ENCODE assay signal across 2 cellular contexts in genomic region chr17:75516619-75517276, GRCh38.
TF ChIP-seq lines count a peak whose summit lies in the region.

No MANE protein-coding gene starts in this region.

TF ChIP-seq in SK-N-SH, 30 proteins besides CTCF, POLR2A, EP300 and RAD21 (continued from another document):
- TF ChIP-seq USF2 (IDR thresholded peaks at IDR 0.05; ENCODE audit: borderline replicate concordance, low read depth, low read length) (no peak), YY1 (IDR thresholded peaks at IDR 0.05; ENCODE audit: low read depth) (no peak), PBX3 (IDR thresholded peaks at IDR 0.05) (no peak), FOSL2 (IDR thresholded peaks at IDR 0.05; ENCODE audit: borderline replicate concordance, low read depth) (no peak), RCOR1 (IDR thresholded peaks at IDR 0.05; ENCODE audit: low read length) (no peak), ELF1 (IDR thresholded peaks at IDR 0.05) (no peak), TEAD4 (IDR thresholded peaks at IDR 0.05; ENCODE audit: borderline replicate concordance, insufficient read depth) (no peak), JUND (IDR thresholded peaks at IDR 0.05) (no peak), NFIC (IDR thresholded peaks at IDR 0.05; ENCODE audit: borderline replicate concordance) (no peak), TCF12 (IDR thresholded peaks at IDR 0.05) (no peak), MEF2A (IDR thresholded peaks at IDR 0.05; ENCODE audit: borderline replicate concordance, low read depth) (no peak), TAF1 (IDR thresholded peaks at IDR 0.05; ENCODE audit: borderline replicate concordance, low read depth, low read length) (no peak), NRF1 (IDR thresholded peaks at IDR 0.05; ENCODE audit: low read depth, low read length) (no peak)

TF ChIP-seq in SK-N-SH treated with all-trans-retinoic acid at 6 μM for 48 hours, 23 proteins besides CTCF, POLR2A, EP300 and RAD21:
- no peak for TF ChIP-seq PATZ1 (CRISPR knock-in tag; IDR thresholded peaks at IDR 0.05; ENCODE audit: borderline replicate concordance)
- TF ChIP-seq ZNF565 (CRISPR knock-in tag; conservative IDR thresholded peaks at IDR 0.05; ENCODE audit: low read depth): no peak
- no peak for TF ChIP-seq PPARA (CRISPR knock-in tag; IDR thresholded peaks at IDR 0.05; ENCODE audit: borderline replicate concordance)
- no peak for TF ChIP-seq ZNF8 (CRISPR knock-in tag; IDR thresholded peaks at IDR 0.05)
- no peak for TF ChIP-seq ZFP30 (CRISPR knock-in tag; IDR thresholded peaks at IDR 0.05)
- no peak for TF ChIP-seq GLIS3 (CRISPR knock-in tag; IDR thresholded peaks at IDR 0.05)
- TF ChIP-seq POU6F1 (CRISPR knock-in tag; IDR thresholded peaks at IDR 0.05; ENCODE audit: borderline replicate concordance, low read depth): no peak
- no peak for TF ChIP-seq ESRRG (CRISPR knock-in tag; IDR thresholded peaks at IDR 0.05)
- no peak for TF ChIP-seq CREB5 (CRISPR knock-in tag; IDR thresholded peaks at IDR 0.05; ENCODE audit: low read depth)
- TF ChIP-seq BACH2 (CRISPR knock-in tag; IDR thresholded peaks at IDR 0.05; ENCODE audit: borderline replicate concordance): no peak
- TF ChIP-seq TOX (CRISPR knock-in tag; IDR thresholded peaks at IDR 0.05; ENCODE audit: borderline replicate concordance): no peak
- no peak for TF ChIP-seq ZFP3 (CRISPR knock-in tag; IDR thresholded peaks at IDR 0.05)
- TF ChIP-seq CSDC2 (CRISPR knock-in tag; IDR thresholded peaks at IDR 0.05): no peak
- TF ChIP-seq ISL1 (CRISPR knock-in tag; IDR thresholded peaks at IDR 0.05): no peak
- TF ChIP-seq RARB (CRISPR knock-in tag; IDR thresholded peaks at IDR 0.05): no peak
- TF ChIP-seq OSR1 (CRISPR knock-in tag; IDR thresholded peaks at IDR 0.05): no peak
